ENCODE assay signal across 7 cellular contexts in genomic region chr9:99822596-99823391, GRCh38.
DNase-seq lines count a peak whose midpoint lies in the region; ATAC-seq and TF ChIP-seq lines count a peak whose summit lies in the region.

No MANE protein-coding gene starts in this region.

- H3K4me1 ChIP-seq in duodenal mucosa (ENCODE audit: control insufficient read depth in 1 of 2, insufficient read depth in 2 of 2, low read length in 2 of 2): peaks cover 33 to 47% of the 10 kb centered on the region in 2 donors

- peak overlapping the region; percentile 73 to 99 for H3K9ac ChIP-seq in duodenal mucosa (ENCODE audit: low read depth in 1 of 2, low read length in 2 of 2)

- no peak overlapping the region for H3K27ac ChIP-seq in duodenal mucosa (ENCODE audit: low read depth, low read length)

- H3K9me3 ChIP-seq in duodenal mucosa (ENCODE audit: control insufficient read depth in 1 of 2, low read length in 2 of 2): no peaks in the 10 kb centered on the region

- peak overlapping the region; percentile 80 to 89 for H3K4me3 ChIP-seq in duodenal mucosa (ENCODE audit: low read depth in 1 of 2, low read length in 2 of 2)

- no peak for TF ChIP-seq CTCF in GM10266 (IDR thresholded peaks at IDR 0.05; ENCODE audit: control insufficient read depth, insufficient read depth, low read depth, missing control alignments)

- ATAC-seq in memory B cell (ENCODE audit: low read depth): no peak

- peak overlapping the region; percentile 98 for H3K27ac Mint-ChIP-seq in memory B cell

- H3K4me3 Mint-ChIP-seq in memory B cell: peak overlapping the region; percentile 94

- peaks cover 44 to 58% of the 10 kb centered on the region in 2 donors for H3K27me3 ChIP-seq in duodenal mucosa (ENCODE audit: control insufficient read depth in 1 of 2, insufficient read depth in 2 of 2, low read length in 2 of 2)

- peaks cover 3% of the 10 kb centered on the region for H3K27me3 Mint-ChIP-seq in memory B cell

- DNase-seq in GM10266 (ENCODE audit: extremely low spot score): peak; percentile 54
- DNase-seq in NCI-H1092 (lab: John Stamatoyannopoulos, UW): peak; percentile 24
- peak; percentile 67 for DNase-seq in activated CD4-positive, alpha-beta T cell treated with anti-CD3 and anti-CD28 coated beads for 48 hours
- DNase-seq in memory B cell (ENCODE audit: low spot score in 2 of 2): peak; percentile 52 to 67
- peak; percentile 46 for DNase-seq in stimulated activated naive CD4-positive, alpha-beta T cell treated with Interleukin-2 at 50 U/mL for 16 hours (lab: John Stamatoyannopoulos, UW)
- no peak for DNase-seq in NCI-H1048 (lab: John Stamatoyannopoulos, UW)

- H3K9me3 Mint-ChIP-seq in memory B cell: no peaks in the 10 kb centered on the region

- peaks cover 28% of the 10 kb centered on the region for H3K4me1 Mint-ChIP-seq in memory B cell

- no peaks in the 10 kb centered on the region for H3K36me3 ChIP-seq in duodenal mucosa (ENCODE audit: control insufficient read depth in 1 of 2, insufficient read depth in 2 of 2, low read length in 2 of 2)

- H3K36me3 Mint-ChIP-seq in memory B cell: no peaks in the 10 kb centered on the region
